18 cellular contexts compared by ENCODE assay signal in genomic region chr4:39166177-39166576, GRCh38. TPM values are rescaled to one million over a fixed set of nuclear protein-coding genes. Genes with fewer than 3 reads are reported as not detected.
DNase-seq lines count a peak whose midpoint lies in the region; ATAC-seq and TF ChIP-seq lines count a peak whose summit lies in the region.
"Had no signal": no experiment of that assay in that cellular context is flagged by ENCODE, and none has a peak within 500 bp of the region (broad histone marks: within the 10 kb centered on the region; RNA-seq: fewer than 3 reads in every experiment).

No MANE protein-coding gene starts in this region.

- peak overlapping the region in 7 of 8 donors; percentile 14 to 80 (median 69) for H3K27ac ChIP-seq in spleen
- H3K27ac ChIP-seq: colonic mucosa, heart right ventricle, ovary, right lobe of liver had no signal

- peak overlapping the region; percentile 87 for H3K27ac Mint-ChIP-seq in activated B cell treated with CpG ODN at 0.5 μM for 24 hours
- H3K27ac Mint-ChIP-seq: activated naive CD8-positive, alpha-beta T cell treated with anti-CD3 and anti-CD28 coated beads, Interleukin-2, amount 10 ng/mL, durations not matched to agents 7 days and 5 days; activated T-helper 1 cell treated with anti-CD3 and anti-CD28 coated beads, Interleukin-12 subunit alpha, Interleukin-12 subunit beta, Interleukin-2, Interleukin-4 antibody, amounts not matched to agents 30 ng/mL and 10 ng/mL and 1 ng/mL, durations not matched to agents 14 hours and 24 hours and 36 hours; brain had no signal

- POLR2A ChIA-PET in activated B cell treated with CpG ODN at 0.5 μM for 24 hours (lab: Charles Lee) = interaction anchor here (1.0 to 2.9 kb wide), 3 partner anchors 11 to 16 kb away, joined by 3 to 20 read pairs (median 3); partner anchors contain the start of gene WDR19

- no peaks in the 10 kb centered on the region for H3K27me3 Mint-ChIP-seq in activated B cell treated with CpG ODN at 0.5 μM for 24 hours
- H3K27me3 Mint-ChIP-seq: brain had no signal

- H3K27me3 ChIP-seq in spleen (replicated peaks in 1 of 7) = no peaks in the 10 kb centered on the region
- H3K27me3 ChIP-seq: colonic mucosa, heart right ventricle, ovary, right lobe of liver had no signal

- H3K36me3 ChIP-seq in spleen = no peaks in the 10 kb centered on the region
- H3K36me3 ChIP-seq: colonic mucosa, heart right ventricle, ovary, right lobe of liver had no signal

- intact Hi-C loops in activated B cell treated with CpG ODN at 0.5 μM for 24 hours (cut with micrococcal nuclease) = loop anchor here (1.0 to 10.0 kb wide), 3 partner anchors 16 to 851 kb away; partner anchors contain the start of genes TMEM156 and WDR19
- intact Hi-C loops in spleen (cut with DNase I; ENCODE audit: low total_unique reads) = no loop called here

- no peaks in the 10 kb centered on the region for H3K36me3 Mint-ChIP-seq in activated B cell treated with CpG ODN at 0.5 μM for 24 hours (ENCODE audit: low read depth)
- H3K36me3 Mint-ChIP-seq: activated naive CD8-positive, alpha-beta T cell treated with anti-CD3 and anti-CD28 coated beads, Interleukin-2, amount 10 ng/mL, durations not matched to agents 7 days and 5 days; brain had no signal

- CTCF ChIA-PET in activated B cell treated with CpG ODN at 0.5 μM for 24 hours (lab: Charles Lee) = interaction anchor here (0.9 to 2.3 kb wide), 5 partner anchors 16 to 310 kb away, joined by 3 to 8 read pairs (median 7); partner anchors contain the start of gene WDR19

- H3K4me3 Mint-ChIP-seq in activated B cell treated with CpG ODN at 0.5 μM for 24 hours = peak overlapping the region; percentile 70
- H3K4me3 Mint-ChIP-seq: activated naive CD8-positive, alpha-beta T cell treated with anti-CD3 and anti-CD28 coated beads, Interleukin-2, amount 10 ng/mL, durations not matched to agents 7 days and 5 days; activated T-helper 1 cell treated with anti-CD3 and anti-CD28 coated beads, Interleukin-12 subunit alpha, Interleukin-12 subunit beta, Interleukin-2, Interleukin-4 antibody, amounts not matched to agents 30 ng/mL and 10 ng/mL and 1 ng/mL, durations not matched to agents 14 hours and 24 hours and 36 hours; brain had no signal

- DNase-seq in activated B cell treated with CpG ODN at 0.5 μM for 24 hours = no peak
- no peak for DNase-seq in spleen
- DNase-seq in ecto neural progenitor cell (ENCODE audit: low spot score) = no peak
- no peak for DNase-seq in SHP77 treated with DMSO at 0.1 percent for 48 hours (lab: John Stamatoyannopoulos, UW)
- DNase-seq: activated naive CD8-positive, alpha-beta T cell treated with anti-CD3 and anti-CD28 coated beads, Interleukin-2, amount 10 ng/mL, durations not matched to agents 7 days and 5 days; colonic mucosa; heart right ventricle; NCI-H146; NCI-H774; ovary; right lobe of liver; stimulated activated naive CD8-positive, alpha-beta T cell treated with anti-CD3 and anti-CD28 coated beads, Interleukin-15, Interleukin-2, amounts not matched to agents 100 U/mL and 50 U/mL, for 24 hours; trophoblast cell had no signal

- TF ChIP-seq POLR2A in spleen (IDR thresholded peaks at IDR 0.05) = no peak

- peaks cover 0 to 32% (median 7%) of the 10 kb centered on the region in 6 donors for H3K4me1 ChIP-seq in spleen
- H3K4me1 ChIP-seq: colonic mucosa, heart right ventricle, right lobe of liver had no signal

- no peaks in the 10 kb centered on the region for H3K9me3 Mint-ChIP-seq in activated B cell treated with CpG ODN at 0.5 μM for 24 hours
- H3K9me3 Mint-ChIP-seq: activated naive CD8-positive, alpha-beta T cell treated with anti-CD3 and anti-CD28 coated beads, Interleukin-2, amount 10 ng/mL, durations not matched to agents 7 days and 5 days had no signal

- H3K9me3 ChIP-seq in spleen = peaks cover 0 to 6% (median 0%) of the 10 kb centered on the region in 8 donors
- H3K9me3 ChIP-seq: colonic mucosa, ovary, right lobe of liver had no signal

- ATAC-seq in GM18868 (IDR thresholded peaks at IDR 0.05; ENCODE audit: unreplicated experiment) (peak; percentile 65), HG03108 (IDR thresholded peaks at IDR 0.05; ENCODE audit: unreplicated experiment) (peak; percentile 50), activated B cell treated with CpG ODN at 0.5 μM for 24 hours (ENCODE audit: low read depth) (peak; percentile 88), GM18511 (IDR thresholded peaks at IDR 0.05; ENCODE audit: unreplicated experiment) (no peak)
- ATAC-seq: heart right ventricle; right lobe of liver; stimulated activated naive CD8-positive, alpha-beta T cell treated with anti-CD3 and anti-CD28 coated beads, Interleukin-15, Interleukin-2, amounts not matched to agents 100 U/mL and 50 U/mL, for 24 hours had no signal

- H3K4me3 ChIP-seq in spleen = no peak overlapping the region
- H3K4me3 ChIP-seq: colonic mucosa, heart right ventricle, ovary, right lobe of liver had no signal

- TF ChIP-seq CTCF in activated B cell treated with CpG ODN at 0.5 μM for 24 hours (IDR thresholded peaks at IDR 0.05) (no peak), spleen (IDR thresholded peaks at IDR 0.05 in 8 of 11, conservative IDR thresholded peaks at IDR 0.05 in 3 of 11) (no peak)

- 43 to 65% (median 53%) methylated on average over 3 of the region's 3 CpGs for WGBS in spleen, 5 donors

- H3K4me1 Mint-ChIP-seq in activated B cell treated with CpG ODN at 0.5 μM for 24 hours = peaks cover 56% of the 10 kb centered on the region
- H3K4me1 Mint-ChIP-seq: activated naive CD8-positive, alpha-beta T cell treated with anti-CD3 and anti-CD28 coated beads, Interleukin-2, amount 10 ng/mL, durations not matched to agents 7 days and 5 days; brain had no signal

RNA-seq across cellular contexts. Expression of gene WDR19, which starts 16.2 kb away (rescaled TPM):
- 23.8 and 28.4 TPM in 2 replicates for total RNA-seq in activated B cell treated with CpG ODN at 0.5 μM for 24 hours
- 10 to 100 TPM; 19.6 to 34.7 (median 25.2) TPM for total RNA-seq in spleen
- 10 to 100 TPM; 17.7 to 48.3 (median 24.0) TPM for polyA plus RNA-seq in spleen
